In the genomic region with DNA sequence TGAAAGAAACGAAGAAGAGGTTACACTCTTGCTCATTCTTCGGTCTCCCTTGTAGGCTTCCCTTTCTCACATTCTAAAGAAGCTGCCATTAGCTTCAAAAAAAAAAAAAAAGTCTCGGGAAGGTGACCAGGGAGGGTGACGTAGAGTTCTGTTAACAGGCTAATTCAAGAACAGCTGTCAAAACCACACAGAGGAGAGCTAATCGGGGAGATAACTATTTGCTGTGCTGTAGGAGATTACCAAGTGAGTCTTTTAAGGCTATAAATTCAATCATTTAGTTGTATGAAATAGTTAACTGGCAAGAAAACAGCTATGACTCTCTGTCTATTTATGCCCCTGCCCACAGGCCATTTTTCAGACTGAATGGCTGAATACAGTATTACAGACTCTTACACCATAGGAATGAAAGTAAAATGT, we compare ENCODE assay signal across 9 cellular contexts.
DNase-seq lines count a peak whose midpoint lies in the region; ATAC-seq and TF ChIP-seq lines count a peak whose summit lies in the region.
"Had no signal": no experiment of that assay in that cellular context is flagged by ENCODE, and none has a peak within 500 bp of the region (broad histone marks: within the 10 kb centered on the region; RNA-seq: fewer than 3 reads in every experiment).

No MANE protein-coding gene starts in this region.

- H3K9me3 ChIP-seq in SK-N-MC (ENCODE audit: low read depth, low read length) (no peaks in the 10 kb centered on the region), ovary (no peaks in the 10 kb centered on the region)

- no peak for TF ChIP-seq EP300 in ovary (IDR thresholded peaks at IDR 0.05)

- intact Hi-C loops in ovary (cut with DNase I), result no loop called here

- peak overlapping the region; percentile 93 for H3K27ac ChIP-seq in SK-N-MC
- H3K27ac ChIP-seq in foreskin keratinocyte, result peak overlapping the region; percentile 31
- peak overlapping the region; percentile 70 to 94 for H3K27ac ChIP-seq in ovary

- DNase-seq in COLO829 (ENCODE audit: low spot score) (peak; percentile 26), SK-N-MC (ENCODE audit: low read depth, low spot score) (no peak), foreskin keratinocyte (peak; percentile 58 to 75), ovary (no peak), UCSD-AML1 (lab: John Stamatoyannopoulos, UW; ENCODE audit: unreplicated experiment) (no peak), hepatic stellate cell (ENCODE audit: low spot score) (no peak), NK-92 (lab: John Stamatoyannopoulos, UW; ENCODE audit: unreplicated experiment) (no peak)
- DNase-seq: NCI-H2171 had no signal

- TF ChIP-seq POLR2A in ovary (IDR thresholded peaks at IDR 0.05), result no peak

- peak overlapping the region; percentile 87 for H3K4me3 ChIP-seq in SK-N-MC
- H3K4me3 ChIP-seq in ovary, result peak overlapping the region; percentile 45

- H3K36me3 ChIP-seq in SK-N-MC (ENCODE audit: insufficient read depth, low read length), result peaks cover 13% of the 10 kb centered on the region; the same call in 1 of the 2 replicates
- H3K36me3 ChIP-seq in ovary, result no peaks in the 10 kb centered on the region

- ATAC-seq in foreskin keratinocyte (peak; percentile 66), GM21526 (IDR thresholded peaks at IDR 0.05; ENCODE audit: low FRiP score, unreplicated experiment) (no peak)

- no peaks in the 10 kb centered on the region for H3K27me3 ChIP-seq in foreskin keratinocyte
- H3K27me3 ChIP-seq in ovary, result no peaks in the 10 kb centered on the region

- TF ChIP-seq CTCF in foreskin keratinocyte (conservative IDR thresholded peaks at IDR 0.05) (no peak), ovary (IDR thresholded peaks at IDR 0.05) (no peak)

- peaks cover 15% of the 10 kb centered on the region for H3K4me1 ChIP-seq in foreskin keratinocyte
- H3K4me1 ChIP-seq in ovary (ENCODE audit: insufficient read depth), result peaks cover 2% of the 10 kb centered on the region

- peak overlapping the region; percentile 86 for H3K9ac ChIP-seq in SK-N-MC (ENCODE audit: insufficient read length)

- WGBS in ovary, 3 donors, result 1 to 5% (median 2%) methylated on average over 5 of the region's 5 CpGs

Comparison
In these comparisons a context has a peak if more than half of its experiments do, and no peak if none do; other contexts are left out.
1. DNase-seq: peak in COLO829 (single experiment) and foreskin keratinocyte (2 of 2); none in SK-N-MC (single experiment), ovary (0 of 5), UCSD-AML1 (single experiment), hepatic stellate cell (single experiment) and NK-92 (single experiment).
2. H3K27ac ChIP-seq: peak in every context shown above with its lines; median percentile 93 in SK-N-MC; 82 in ovary; 31 in foreskin keratinocyte.